Comparison of ENCODE assay signal across 14 cellular contexts in the genomic region with DNA sequence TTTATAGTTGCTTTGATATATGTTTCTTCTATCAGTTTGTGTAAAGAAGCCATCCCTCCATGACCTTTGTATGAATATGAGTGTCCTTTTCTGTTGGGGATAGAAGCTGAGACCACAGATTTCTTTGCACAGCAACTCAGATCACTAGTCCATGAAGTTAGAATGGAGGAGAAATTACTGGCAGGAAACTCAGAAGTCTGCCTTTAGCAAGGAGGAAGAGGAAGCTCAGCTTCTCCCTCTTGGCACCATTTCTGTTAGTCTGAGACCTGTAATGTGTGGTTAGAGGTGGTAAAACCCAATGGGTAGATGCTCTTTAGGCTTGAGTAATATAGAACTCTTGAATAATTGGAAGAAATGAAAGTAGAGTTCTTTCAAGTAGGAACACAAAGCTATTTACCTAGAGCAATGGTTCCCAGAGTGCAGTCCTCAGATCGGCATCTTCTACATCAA.
DNase-seq lines count a peak whose midpoint lies in the region; ATAC-seq lines count a peak whose summit lies in the region.
"Had no signal": no experiment of that assay in that cellular context is flagged by ENCODE, and none has a peak within 500 bp of the region (broad histone marks: within the 10 kb centered on the region; RNA-seq: fewer than 3 reads in every experiment).

No MANE protein-coding gene starts in this region.

- H3K4me2 ChIP-seq in neuronal stem cell (ENCODE audit: insufficient read depth, low read length, poor library complexity, severe bottlenecking) = no peak overlapping the region

- H3K36me3 ChIP-seq in neuronal stem cell (replicated peaks in 1 of 2; ENCODE audit: control insufficient read depth in 2 of 2, insufficient read depth in 2 of 2, low read length in 2 of 2) = no peaks in the 10 kb centered on the region

- H2BK15ac ChIP-seq in neuronal stem cell (ENCODE audit: low read length) = no peak overlapping the region

- H3K14ac ChIP-seq in neuronal stem cell (ENCODE audit: low read length) = no peak overlapping the region

- no peak overlapping the region for H3K27ac ChIP-seq in neuronal stem cell (replicated peaks; ENCODE audit: low read length)

- H4K8ac ChIP-seq in neuronal stem cell (ENCODE audit: low read depth, low read length) = no peak overlapping the region

- no peak overlapping the region for H3K23ac ChIP-seq in neuronal stem cell (ENCODE audit: low read depth, low read length, poor library complexity)

- no peaks in the 10 kb centered on the region for H3K27me3 ChIP-seq in neuronal stem cell (ENCODE audit: control insufficient read depth in 3 of 3, insufficient read depth in 3 of 3, low read depth in 1 of 3, low read length in 3 of 3)

- no peak overlapping the region for H2BK120ac ChIP-seq in neuronal stem cell (ENCODE audit: low read depth, low read length)

- H3K4ac ChIP-seq in neuronal stem cell (ENCODE audit: low read length) = no peak overlapping the region

- no peaks in the 10 kb centered on the region for H3K9me3 ChIP-seq in neuronal stem cell (replicated peaks in 1 of 2; ENCODE audit: control insufficient read depth in 2 of 2, insufficient read depth in 1 of 2, low read depth in 1 of 2, low read length in 2 of 2)

- no peaks in the 10 kb centered on the region for H3K4me1 ChIP-seq in neuronal stem cell (ENCODE audit: control insufficient read depth in 2 of 2, insufficient read depth in 1 of 2, low read depth in 1 of 2, low read length in 2 of 2)

- WGBS in neuronal stem cell (ENCODE audit: extremely low coverage in 2 of 2, insufficient read length in 2 of 2, insufficient replicate concordance in 1 of 2), 2 donors = no CpG with 5 or more reads among the region's 1 CpG

- H3K4me3 ChIP-seq in neuronal stem cell (ENCODE audit: low read length in 2 of 2) = no peak overlapping the region

- no peak overlapping the region for H2BK12ac ChIP-seq in neuronal stem cell (ENCODE audit: low read length)

- no peak overlapping the region for H2BK5ac ChIP-seq in neuronal stem cell (ENCODE audit: low read length)

- no peak overlapping the region for H3K9ac ChIP-seq in neuronal stem cell (ENCODE audit: low read depth, low read length, poor library complexity)

- no peak for DNase-seq in neuronal stem cell (ENCODE audit: low spot score)
- no peak for DNase-seq in NCI-H748 treated with DMSO at 0.1 percent for 48 hours (lab: John Stamatoyannopoulos, UW)
- DNase-seq in NCI-H526 (lab: John Stamatoyannopoulos, UW) = no peak
- DNase-seq in D341Med (ENCODE audit: low spot score) = no peak
- no peak for DNase-seq in hippocampal formation (lab: John Stamatoyannopoulos, UW)
- DNase-seq: activated CD4-positive, alpha-beta T cell treated with anti-CD3 and anti-CD28 coated beads for 36 hours; DMS153; mesendoderm; NCI-H1417 treated with DMSO at 0.1 percent for 48 hours; NK-92 treated with Interleukin-12 subunit alpha and Interleukin-12 subunit beta, amount 100 ng/mL, for 24 hours; stimulated activated naive CD8-positive, alpha-beta T cell treated with anti-CD3 and anti-CD28 coated beads, Interleukin-15, Interleukin-2, amounts not matched to agents 100 U/mL and 50 U/mL, for 24 hours had no signal

- H2AK5ac ChIP-seq in neuronal stem cell (ENCODE audit: low read depth, low read length) = no peak overlapping the region

- H2AFZ ChIP-seq in neuronal stem cell (ENCODE audit: low read length) = peak overlapping the region; percentile 6

- ATAC-seq in GM19023 (IDR thresholded peaks at IDR 0.05; ENCODE audit: unreplicated experiment) = peak; percentile 76
- peak; percentile 75 for ATAC-seq in GM21717 (IDR thresholded peaks at IDR 0.05; ENCODE audit: unreplicated experiment)
- peak; percentile 85 for ATAC-seq in HG03097 (IDR thresholded peaks at IDR 0.05; ENCODE audit: low FRiP score, unreplicated experiment)
- ATAC-seq: activated CD4-positive, alpha-beta T cell treated with anti-CD3 and anti-CD28 coated beads for 36 hours; stimulated activated naive CD8-positive, alpha-beta T cell treated with anti-CD3 and anti-CD28 coated beads, Interleukin-15, Interleukin-2, amounts not matched to agents 100 U/mL and 50 U/mL, for 24 hours had no signal

- no peak overlapping the region for H4K91ac ChIP-seq in neuronal stem cell (ENCODE audit: low read depth, low read length, poor library complexity)

- H3K79me1 ChIP-seq in neuronal stem cell (ENCODE audit: low read depth, low read length) = no peaks in the 10 kb centered on the region

- no peak overlapping the region for H3K18ac ChIP-seq in neuronal stem cell (ENCODE audit: low read length)
